ENCODE assay signal across 19 cellular contexts in genomic region chr2:194915485-194915884, GRCh38.
DNase-seq lines count a peak whose midpoint lies in the region; ATAC-seq, FAIRE-seq and TF ChIP-seq lines count a peak whose summit lies in the region.
"Had no signal": no experiment of that assay in that cellular context is flagged by ENCODE, and none has a peak within 500 bp of the region (broad histone marks: within the 10 kb centered on the region; RNA-seq: fewer than 3 reads in every experiment).

No MANE protein-coding gene starts in this region.

- intact Hi-C loops in HepG2 (cut with micrococcal nuclease; ENCODE audit: unreplicated experiment), result no loop called here
- intact Hi-C loops in right lobe of liver (cut with DNase I), result no loop called here
- intact Hi-C loops in K562 (cut with micrococcal nuclease), result no loop called here

- no TSS peak for BruUV-seq in HepG2 (replicated peaks; lab: Mats Ljungman, UMichigan)
- BruUV-seq in K562 (replicated peaks; lab: Mats Ljungman, UMichigan), result no TSS peak

- H3K79me2 ChIP-seq in HepG2 (ENCODE audit: insufficient read depth, low read length) (no peaks in the 10 kb centered on the region), K562 (ENCODE audit: control insufficient read depth, insufficient read depth, low read length) (no peaks in the 10 kb centered on the region)

- H3K36me3 ChIP-seq in HepG2 (replicated peaks in 1 of 2; ENCODE audit: control insufficient read depth in 1 of 2, insufficient read depth in 2 of 2, low read length in 2 of 2) (no peaks in the 10 kb centered on the region), right lobe of liver (no peaks in the 10 kb centered on the region), K562 (ENCODE audit: control insufficient read depth, insufficient read depth, low read length) (no peaks in the 10 kb centered on the region)
- H3K36me3 ChIP-seq: BE2C, BLaER1 had no signal

- TF ChIP-seq CTCF in HepG2 (CRISPR knock-in tag; IDR thresholded peaks at IDR 0.05) (no peak), right lobe of liver (IDR thresholded peaks at IDR 0.05) (no peak), K562 (IDR thresholded peaks at IDR 0.05 in 2 of 3, conservative IDR thresholded peaks at IDR 0.05 in 1 of 3; ENCODE audit: insufficient read depth in 2 of 3, low read depth in 1 of 3, low read length in 3 of 3) (no peak)

- POLR2A ChIA-PET in HepG2 (lab: Yijun Ruan, JAX) (no interaction called here), K562 (lab: Yijun Ruan, JAX) (no interaction called here)

- H4K20me1 ChIP-seq in HepG2 (ENCODE audit: insufficient read depth, low read length), result no peaks in the 10 kb centered on the region
- no peaks in the 10 kb centered on the region for H4K20me1 ChIP-seq in K562 (replicated peaks; ENCODE audit: control insufficient read depth, insufficient read depth, low read length)
- H4K20me1 ChIP-seq: BLaER1 had no signal

- H2AFZ ChIP-seq in HepG2 (ENCODE audit: low read length) (no peak overlapping the region), K562 (ENCODE audit: low read depth, low read length) (no peak overlapping the region)

- no peaks in the 10 kb centered on the region for H3K9me1 ChIP-seq in K562 (ENCODE audit: control insufficient read depth, insufficient read depth, low read length)

- TF ChIP-seq POLR2A in HepG2 (IDR thresholded peaks at IDR 0.05; ENCODE audit: insufficient read depth in 1 of 2, low read depth in 2 of 2, low read length in 2 of 2) (no peak), right lobe of liver (IDR thresholded peaks at IDR 0.05) (no peak), K562 (conservative IDR thresholded peaks at IDR 0.05) (no peak)

- in situ Hi-C loops in HepG2 (cut with HindIII; ENCODE audit: extremely low pct_ligation_motif_present, low pct_unique_long_range_greater_than_20kb) (no loop called here), K562 (cut with MboI) (no loop called here)

- no peak overlapping the region for H3K4me2 ChIP-seq in HepG2 (ENCODE audit: low read depth, low read length)
- no peak overlapping the region for H3K4me2 ChIP-seq in K562 (ENCODE audit: insufficient read depth, low read length)
- H3K4me2 ChIP-seq: BLaER1 had no signal

- no peaks in the 10 kb centered on the region for H3K4me1 ChIP-seq in HepG2 (ENCODE audit: insufficient read depth, low read length)
- H3K4me1 ChIP-seq in right lobe of liver, result no peaks in the 10 kb centered on the region
- H3K4me1 ChIP-seq in K562 (replicated peaks in 1 of 2; ENCODE audit: control insufficient read depth in 2 of 2, insufficient read depth in 2 of 2, low read length in 2 of 2), result no peaks in the 10 kb centered on the region
- H3K4me1 ChIP-seq: BE2C, BLaER1 had no signal

- no peaks in the 10 kb centered on the region for H3K27me3 ChIP-seq in HepG2 (ENCODE audit: control insufficient read depth in 1 of 2, insufficient read depth in 2 of 2, low read length in 2 of 2)
- no peaks in the 10 kb centered on the region for H3K27me3 ChIP-seq in right lobe of liver
- no peaks in the 10 kb centered on the region for H3K27me3 ChIP-seq in K562 (ENCODE audit: control insufficient read depth in 2 of 2, insufficient read depth in 2 of 2, low read length in 2 of 2)
- H3K27me3 ChIP-seq: BE2C, BLaER1 had no signal

- H3K9ac ChIP-seq in HepG2 (ENCODE audit: insufficient read depth, low read depth, low read length) (no peak overlapping the region), K562 (ENCODE audit: insufficient read depth in 1 of 2, low read depth in 2 of 2, low read length in 2 of 2) (no peak overlapping the region)
- H3K9ac ChIP-seq: BLaER1 had no signal

- TF ChIP-seq EP300 in HepG2 (IDR thresholded peaks at IDR 0.05; ENCODE audit: low read depth in 2 of 2, low read length in 2 of 2) (no peak), HepG2 (CRISPR knock-in tag; IDR thresholded peaks at IDR 0.05; ENCODE audit: borderline replicate concordance) (no peak), K562 (IDR thresholded peaks at IDR 0.05; ENCODE audit: low read length) (no peak)

- FAIRE-seq in HepG2 (lab: Jason Lieb, UNC) (no peak), K562 (lab: Jason Lieb, UNC) (no peak)
- FAIRE-seq: G401.6, GM12891, GM19239 had no signal

- DNase-seq in HepG2 (ENCODE audit: low spot score), result no peak
- DNase-seq in right lobe of liver, result no peak
- no peak for DNase-seq in K562 (ENCODE audit: extremely low read depth in 1 of 4, low spot score in 3 of 4)
- no peak for DNase-seq in cortex of kidney (lab: John Stamatoyannopoulos, UW)
- no peak for DNase-seq in NCI-H446 (lab: John Stamatoyannopoulos, UW)
- DNase-seq: ACHN; BE2C; C1 segment of cervical spinal cord; CD4-positive, alpha-beta memory T cell; CD4-positive, CD25-positive, alpha-beta regulatory T cell; CD8-positive, alpha-beta memory T cell; COR-L47; DMS79 treated with DMSO at 0.1 percent for 48 hours; GF-D8 had no signal

- CTCF ChIA-PET in HepG2 (lab: Yijun Ruan, JAX; ENCODE audit: low intra/inter-chr PET ratio, low total read pairs), result no interaction called here
- CTCF ChIA-PET in K562 (lab: Yijun Ruan, JAX; ENCODE audit: low intra/inter-chr PET ratio), result no interaction called here

- no peak for ATAC-seq in HepG2
- no peak for ATAC-seq in right lobe of liver
- ATAC-seq in K562, result no peak

- H3K9me3 ChIP-seq in HepG2 (ENCODE audit: low read length), result no peaks in the 10 kb centered on the region
- no peaks in the 10 kb centered on the region for H3K9me3 ChIP-seq in right lobe of liver
- H3K9me3 ChIP-seq in K562 (replicated peaks; ENCODE audit: control insufficient read depth, insufficient read depth, low read depth, low read length), result no peaks in the 10 kb centered on the region
- H3K9me3 ChIP-seq: BE2C, BLaER1 had no signal

- 1% methylated on average over 1 of the region's 1 CpG for WGBS in HepG2 (ENCODE audit: low lambda C conversion rate)
- 60% methylated on average over 1 of the region's 1 CpG for WGBS in right lobe of liver (ENCODE audit: insufficient coverage, low coverage, low lambda C conversion rate, missing lambda C conversion rate)
- 6% methylated on average over 1 of the region's 1 CpG for WGBS in K562 (ENCODE audit: insufficient coverage, low coverage, missing lambda C conversion rate)

- H3K4me3 ChIP-seq in HepG2 (replicated peaks in 1 of 3; ENCODE audit: insufficient read depth in 1 of 3, low read depth in 2 of 3, low read length in 3 of 3), result no peak overlapping the region
- H3K4me3 ChIP-seq in right lobe of liver, result no peak overlapping the region
- no peak overlapping the region for H3K4me3 ChIP-seq in K562
- H3K4me3 ChIP-seq: BLaER1 had no signal

- TF ChIP-seq RAD21 in HepG2 (CRISPR knock-in tag; IDR thresholded peaks at IDR 0.05) (no peak), K562 (CRISPR knock-in tag; conservative IDR thresholded peaks at IDR 0.05 in 1 of 2, IDR thresholded peaks at IDR 0.05 in 1 of 2) (no peak)

- H3K27ac ChIP-seq in HepG2 (ENCODE audit: extremely low read length, insufficient read depth, low read length) (no peak overlapping the region), right lobe of liver (no peak overlapping the region), K562 (ENCODE audit: extremely low read depth, low read depth, low read length) (no peak overlapping the region)
- H3K27ac ChIP-seq: 22Rv1, BLaER1 had no signal

TF ChIP-seq in HepG2, 621 proteins besides CTCF, POLR2A, EP300 and RAD21:
- peak; percentile 54 to 85 for TF ChIP-seq MAFK (conservative IDR thresholded peaks at IDR 0.05 in 1 of 2, IDR thresholded peaks at IDR 0.05 in 1 of 2; ENCODE audit: low read length in 2 of 2)
- TF ChIP-seq ZKSCAN5 (CRISPR knock-in tag; IDR thresholded peaks at IDR 0.05), result no peak
- TF ChIP-seq MAFF (IDR thresholded peaks at IDR 0.05; ENCODE audit: low read depth, low read length), result peak; percentile 45; the same call in 1 of the 2 replicates

TF ChIP-seq in K562, 482 proteins besides CTCF, POLR2A, EP300 and RAD21:
- TF ChIP-seq NR2C1 (IDR thresholded peaks at IDR 0.05) (no peak), NR2C1 (tag; IDR thresholded peaks at IDR 0.05) (no peak), ZNF644 (tag; IDR thresholded peaks at IDR 0.05; ENCODE audit: low read depth) (no peak), ZNF316 (IDR thresholded peaks at IDR 0.05) (peak; percentile 52; the same call in 1 of the 2 replicates), C11orf30 (IDR thresholded peaks at IDR 0.05; ENCODE audit: low read depth) (peak; percentile 17; the same call in 1 of the 2 replicates)
- TF ChIP-seq, protein P1, sequence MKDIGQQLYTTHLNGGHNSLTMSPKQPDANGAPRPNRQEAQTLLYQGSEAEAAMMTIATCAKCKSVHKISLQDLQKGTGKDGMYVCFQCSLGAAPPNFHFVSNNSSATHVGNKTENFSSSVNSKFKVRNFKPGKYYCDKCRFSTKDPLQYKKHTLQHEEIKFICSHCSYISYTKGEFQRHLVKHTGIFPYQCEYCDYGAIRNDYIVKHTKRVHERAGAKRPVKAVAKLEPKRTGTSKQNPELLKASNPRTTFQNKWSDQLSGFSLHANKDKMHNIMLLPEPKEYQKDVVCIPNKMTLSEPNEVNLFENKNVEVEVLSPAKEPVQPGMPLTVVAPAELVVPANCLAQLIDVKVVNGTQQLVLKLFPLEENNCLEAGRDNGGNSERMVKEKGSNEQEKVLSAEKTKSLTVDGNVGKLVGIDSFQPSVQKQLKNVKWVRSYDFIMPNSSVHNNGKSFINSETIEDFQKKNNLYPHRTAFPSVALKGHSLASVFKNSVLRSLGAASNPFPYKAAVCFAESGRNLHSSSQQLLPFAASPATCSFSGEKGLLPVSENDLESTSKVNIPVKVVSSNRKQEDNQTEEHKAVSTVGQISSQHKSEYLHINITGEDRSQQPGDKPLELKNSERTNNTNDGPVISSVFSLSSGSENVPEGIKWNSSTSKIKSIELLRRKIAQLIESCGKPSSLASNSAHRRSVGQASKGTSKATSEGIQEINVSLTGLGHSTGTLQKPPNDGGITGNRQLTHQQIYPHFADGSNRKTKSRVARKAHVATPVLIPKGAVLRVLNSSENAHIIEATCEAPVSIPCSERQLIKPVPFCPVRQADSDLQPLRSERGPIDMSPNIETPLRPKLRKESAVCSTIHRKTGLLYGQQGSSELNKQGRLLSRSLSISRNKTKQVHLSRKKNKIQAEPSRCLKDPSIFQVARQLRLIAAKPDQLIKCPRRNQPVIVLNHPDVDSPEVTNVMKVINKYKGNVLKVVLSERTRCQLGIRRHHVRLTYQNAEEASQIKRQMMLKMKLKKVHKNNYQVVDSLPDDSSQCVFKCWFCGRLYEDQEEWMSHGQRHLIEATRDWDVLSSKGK (CRISPR knock-in tag; IDR thresholded peaks at IDR 0.05), result no peak

Comparison
In these comparisons a context has a peak if more than half of its experiments do, and no peak if none do; other contexts are left out.
1. Of the 241 proteins assayed by ChIP-seq in both HepG2 and K562: peak only in HepG2: MAFF and MAFK; only in K562: none; in both: none; in neither: 239.